8 cellular contexts compared by ENCODE assay signal in genomic region chr7:30173058-30173897, GRCh38.
DNase-seq lines count a peak whose midpoint lies in the region.

No MANE protein-coding gene starts in this region.

- peak overlapping the region; percentile 57 for H3K4me2 ChIP-seq in BLaER1

- H3K4me1 ChIP-seq in BLaER1: peaks cover 49% of the 10 kb centered on the region

- H3K27ac ChIP-seq in BLaER1: 0 out of 2 replicates have a peak overlapping the region, but pooled peaks have one; percentile 5

- intact Hi-C loops in head of caudate nucleus (cut with DNase I): no loop called here

- H3K9ac ChIP-seq in BLaER1: no peak overlapping the region

- peak; percentile 77 for DNase-seq in NCI-H1436 (lab: John Stamatoyannopoulos, UW)
- peak; percentile 9 for DNase-seq in UCSD-AML1 (lab: John Stamatoyannopoulos, UW; ENCODE audit: unreplicated experiment)
- DNase-seq in head of caudate nucleus: peak; percentile 73 to 96 (median 88)
- peak; percentile 87 for DNase-seq in skeletal muscle cell (ENCODE audit: low read depth)
- DNase-seq in stimulated activated CD4-positive, alpha-beta T cell treated with anti-CD3 and anti-CD28 coated beads, Interleukin-12 subunit alpha, Interleukin-12 subunit beta, amount 100 ng/mL, for 4 hours: no peak
- no peak for DNase-seq in 8988T
- DNase-seq in stimulated activated naive CD4-positive, alpha-beta T cell treated with Interleukin-2 at 50 U/mL for 16 hours (lab: John Stamatoyannopoulos, UW): no peak

- no peaks in the 10 kb centered on the region for H3K36me3 ChIP-seq in BLaER1

- H4K20me1 ChIP-seq in BLaER1: no peaks in the 10 kb centered on the region

- H3K4me3 ChIP-seq in BLaER1 (no peak overlapping the region), skeletal muscle cell (ENCODE audit: low read depth, low read length) (no peak overlapping the region)

- H3K9me3 ChIP-seq in BLaER1: no peaks in the 10 kb centered on the region

- no peaks in the 10 kb centered on the region for H3K27me3 ChIP-seq in BLaER1

Comparison
In these comparisons a context has a peak if more than half of its experiments do, and no peak if none do; other contexts are left out.
1. DNase-seq: peak in NCI-H1436 (single experiment), UCSD-AML1 (single experiment), head of caudate nucleus (42 of 42) and skeletal muscle cell (single experiment); none in stimulated activated CD4-positive, alpha-beta T cell treated with anti-CD3 and anti-CD28 coated beads, Interleukin-12 subunit alpha, Interleukin-12 subunit beta, amount 100 ng/mL, for 4 hours (single experiment), 8988T (single experiment) and stimulated activated naive CD4-positive, alpha-beta T cell treated with Interleukin-2 at 50 U/mL for 16 hours (single experiment).